ENCODE assay signal across 20 cellular contexts in genomic region chr11:115630109-115630700, GRCh38.
DNase-seq lines count a peak whose midpoint lies in the region; ATAC-seq and TF ChIP-seq lines count a peak whose summit lies in the region.
"Had no signal": no experiment of that assay in that cellular context is flagged by ENCODE, and none has a peak within 500 bp of the region (broad histone marks: within the 10 kb centered on the region; RNA-seq: fewer than 3 reads in every experiment).

No MANE protein-coding gene starts in this region.

- H3K4me3 Mint-ChIP-seq in Caco-2 (ENCODE audit: unreplicated experiment), result peak overlapping the region; percentile 1
- H3K4me3 Mint-ChIP-seq in WTC11, result no peak overlapping the region
- H3K4me3 Mint-ChIP-seq: CD8-positive, alpha-beta memory T cell had no signal

- no TSS peak for BruUV-seq in Caco-2 (replicated peaks; lab: Mats Ljungman, UMichigan)

- CTCF ChIA-PET in Caco-2 (lab: Charles Lee), result interaction anchor here (0.6 kb wide), 1 partner anchor 33 kb away, joined by 4 read pairs; no protein-coding TSS in a partner anchor
- CTCF ChIA-PET in WTC11 (lab: Charles Lee), result interaction anchor here (0.6 to 1.3 kb wide), 2 partner anchors 177 to 359 kb away, joined by 3 to 4 read pairs; no protein-coding TSS in a partner anchor

- H3K27me3 Mint-ChIP-seq in Caco-2 (ENCODE audit: insufficient read depth, unreplicated experiment) (no peaks in the 10 kb centered on the region), WTC11 (ENCODE audit: low read depth) (no peaks in the 10 kb centered on the region)

- H2AFZ ChIP-seq in neuron (ENCODE audit: low read depth, low read length), result peak overlapping the region; percentile 41
- H2AFZ ChIP-seq: GM23248 had no signal

- no peak overlapping the region for H3K4me3 ChIP-seq in Caco-2 (ENCODE audit: low read depth, low read length)
- peak overlapping the region; percentile 3 for H3K4me3 ChIP-seq in neuron (ENCODE audit: low read length)
- H3K4me3 ChIP-seq in heart right ventricle, result no peak overlapping the region
- H3K4me3 ChIP-seq: BLaER1 treated with 17β-estradiol and CSF1 and Interleukin-3, amounts not matched to agents 10 nM and 100 nM; GM23248; MG63 had no signal

- H3K27me3 ChIP-seq in Caco-2 (replicated peaks; ENCODE audit: control insufficient read depth, insufficient read depth, low read length) (no peaks in the 10 kb centered on the region), neuron (ENCODE audit: insufficient read depth, low read length) (no peaks in the 10 kb centered on the region), heart right ventricle (peaks cover 0 to 17% (median 3%) of the 10 kb centered on the region in 7 donors)
- H3K27me3 ChIP-seq: BLaER1 treated with 17β-estradiol and CSF1 and Interleukin-3, amounts not matched to agents 10 nM and 100 nM; MG63 had no signal

- intact Hi-C loops in Caco-2 (cut with micrococcal nuclease; ENCODE audit: unreplicated experiment), result no loop called here
- intact Hi-C loops in heart right ventricle (cut with DNase I), result no loop called here

- DNase-seq in Caco-2 (peak in 1 of 2 experiments; percentile 42), WTC11 (ENCODE audit: low spot score) (no peak), islet precursor cell (peak; percentile 87), heart right ventricle (no peak), ACHN (no peak)
- no peak for DNase-seq in stimulated activated CD4-positive, alpha-beta T cell treated with anti-CD3 and anti-CD28 coated beads, Interleukin-2, amount 100 ng/mL, for 48 hours
- DNase-seq: CD8-positive, alpha-beta memory T cell; GF-D8; GM23248; IMR-90; Karpas-422; MG63; NCI-H1092; NCI-H146; NCI-H2081; NCI-H524 treated with DMSO at 0.1 percent for 48 hours had no signal

- H3K36me3 Mint-ChIP-seq in Caco-2 (ENCODE audit: insufficient read depth, unreplicated experiment) (peaks cover 4% of the 10 kb centered on the region), WTC11 (peaks cover 9% of the 10 kb centered on the region; the same call in 1 of the 2 replicates)
- H3K36me3 Mint-ChIP-seq: CD8-positive, alpha-beta memory T cell had no signal

- WGBS in heart right ventricle, 2 donors, result 66 to 79% methylated on average over 14 of the region's 14 CpGs

- POLR2A ChIA-PET in Caco-2 (lab: Charles Lee) (no interaction called here), WTC11 (lab: Charles Lee) (no interaction called here)

- ATAC-seq in WTC11 (peak; percentile 56), HG03457 (IDR thresholded peaks at IDR 0.05; ENCODE audit: unreplicated experiment) (no peak), heart right ventricle (no peak)
- ATAC-seq: Panc1 had no signal

- TF ChIP-seq CTCF in Caco-2 (IDR thresholded peaks at IDR 0.05; ENCODE audit: insufficient read depth in 1 of 2, low read depth in 1 of 2, low read length in 1 of 2, severe bottlenecking in 1 of 2, unreplicated experiment in 1 of 2) (no peak), WTC11 (IDR thresholded peaks at IDR 0.05) (no peak), heart right ventricle (IDR thresholded peaks at IDR 0.05) (no peak)

- H3K9me3 Mint-ChIP-seq in Caco-2 (ENCODE audit: unreplicated experiment) (no peaks in the 10 kb centered on the region), WTC11 (peaks cover 15% of the 10 kb centered on the region)

- H3K9me3 ChIP-seq in Caco-2 (no peaks in the 10 kb centered on the region), neuron (ENCODE audit: low read length) (no peaks in the 10 kb centered on the region), heart right ventricle (no peaks in the 10 kb centered on the region)
- H3K9me3 ChIP-seq: MG63 had no signal

- no peaks in the 10 kb centered on the region for H3K4me1 ChIP-seq in Caco-2
- peaks cover 20% of the 10 kb centered on the region for H3K4me1 ChIP-seq in neuron (ENCODE audit: insufficient read depth, low read length)
- no peaks in the 10 kb centered on the region for H3K4me1 ChIP-seq in heart right ventricle
- H3K4me1 ChIP-seq: BLaER1 treated with 17β-estradiol and CSF1 and Interleukin-3, amounts not matched to agents 10 nM and 100 nM had no signal

- peaks cover 9% of the 10 kb centered on the region for H3K4me1 Mint-ChIP-seq in Caco-2 (ENCODE audit: low read depth, unreplicated experiment)
- H3K4me1 Mint-ChIP-seq in WTC11, result peaks cover 11% of the 10 kb centered on the region
- H3K4me1 Mint-ChIP-seq: CD8-positive, alpha-beta memory T cell had no signal

- peak overlapping the region; percentile 62 for H3K27ac Mint-ChIP-seq in Caco-2 (ENCODE audit: unreplicated experiment)
- H3K27ac Mint-ChIP-seq in WTC11, result no peak overlapping the region
- H3K27ac Mint-ChIP-seq: CD8-positive, alpha-beta memory T cell had no signal

- no peak overlapping the region for H3K27ac ChIP-seq in heart right ventricle
- H3K27ac ChIP-seq: BLaER1 treated with 17β-estradiol and CSF1 and Interleukin-3, amounts not matched to agents 10 nM and 100 nM; GM23248 had no signal

- in situ Hi-C loops in ACHN (cut with HindIII; ENCODE audit: low pct_ligation_motif_present, low pct_unique_long_range_greater_than_20kb, low sequenced_read_pairs), result no loop called here

- H3K36me3 ChIP-seq in Caco-2 (ENCODE audit: control insufficient read depth, insufficient read depth, low read length) (no peaks in the 10 kb centered on the region), neuron (ENCODE audit: insufficient read depth, low read length) (no peaks in the 10 kb centered on the region), heart right ventricle (no peaks in the 10 kb centered on the region)
- H3K36me3 ChIP-seq: BLaER1 treated with 17β-estradiol and CSF1 and Interleukin-3, amounts not matched to agents 10 nM and 100 nM; MG63 had no signal

TF ChIP-seq in WTC11, 78 proteins besides CTCF, POLR2A, EP300 and RAD21:
- TF ChIP-seq TEAD4 (CRISPR knock-in tag; IDR thresholded peaks at IDR 0.05) (no peak), TEAD1 (CRISPR knock-in tag; IDR thresholded peaks at IDR 0.05) (no peak), ZNF232 (CRISPR knock-in tag; IDR thresholded peaks at IDR 0.05) (no peak), ATF1 (CRISPR knock-in tag; IDR thresholded peaks at IDR 0.05) (no peak), E2F4 (CRISPR knock-in tag; IDR thresholded peaks at IDR 0.05; ENCODE audit: borderline replicate concordance, low read depth) (no peak), PREB (CRISPR knock-in tag; IDR thresholded peaks at IDR 0.05; ENCODE audit: borderline replicate concordance) (no peak), NFATC4 (CRISPR knock-in tag; IDR thresholded peaks at IDR 0.05) (no peak), RORB (CRISPR knock-in tag; IDR thresholded peaks at IDR 0.05) (no peak), GTF2I (CRISPR knock-in tag; conservative IDR thresholded peaks at IDR 0.05) (no peak), AFF4 (CRISPR knock-in tag; IDR thresholded peaks at IDR 0.05; ENCODE audit: borderline replicate concordance) (no peak)
